In genomic region chr3:149909923-149910322, GRCh38 we compare ENCODE assay signal across 23 cellular contexts.
"Had no signal": no experiment of that assay in that cellular context is flagged by ENCODE, and none has a peak within 500 bp of the region (broad histone marks: within the 10 kb centered on the region; RNA-seq: fewer than 3 reads in every experiment).

No MANE protein-coding gene starts in this region.

- H3K4me1 Mint-ChIP-seq: stimulated activated naive B cell treated with anti-CD40 and anti-IgM and Interleukin-4, amounts not matched to agents 10 μg/mL and 1 μg/mL and 100 μg/mL, for 72 hours had no signal

- H3K4me3 Mint-ChIP-seq: activated T-cell treated with anti-CD3 and anti-CD28 coated beads, Interleukin-2, amount 50 U/mL, for 72 hours; mesothelial cell of epicardium; naive B cell; neural crest cell; stimulated activated naive B cell treated with anti-CD40 and anti-IgM and Interleukin-4, amounts not matched to agents 10 μg/mL and 1 μg/mL and 100 μg/mL, for 72 hours had no signal

- DNase-seq: activated CD4-positive, alpha-beta T cell treated with anti-CD3 and anti-CD28 coated beads for 4 hours; activated CD4-positive, alpha-beta T cell treated with anti-CD3 and anti-CD28 coated beads, Interleukin-2, amount 50 U/mL, for 4 hours; activated naive CD4-positive, alpha-beta T cell; activated T-cell treated with anti-CD3 and anti-CD28 coated beads for 4 hours; activated T-cell treated with anti-CD3 and anti-CD28 coated beads, Interleukin-2, amount 50 U/mL, for 72 hours; anterior cingulate cortex; cortex of kidney; head of caudate nucleus; kidney glomerular epithelial cell; left lung; mammary epithelial cell; naive B cell; posterior cingulate gyrus; stimulated activated CD4-positive, alpha-beta T cell treated with anti-CD3 and anti-CD28 coated beads, Interleukin-15, amount 100 ng/mL, for 24 hours; stimulated activated CD4-positive, alpha-beta T cell treated with anti-CD3 and anti-CD28 coated beads, Interleukin-2, amount 100 ng/mL, for 24 hours; stimulated activated naive B cell treated with anti-CD40 and anti-IgM and Interleukin-4, amounts not matched to agents 10 μg/mL and 1 μg/mL and 100 μg/mL, for 72 hours; stomach; T-helper 1 cell; thyroid gland; upper lobe of right lung had no signal

- H3K27ac Mint-ChIP-seq: activated naive CD4-positive, alpha-beta T cell treated with anti-CD3 and anti-CD28 coated beads, Interleukin-2, amount 50 U/mL, for 72 hours; activated T-cell treated with anti-CD3 and anti-CD28 coated beads, Interleukin-2, amount 50 U/mL, for 72 hours; mesothelial cell of epicardium; stimulated activated naive B cell treated with anti-CD40 and anti-IgM and Interleukin-4, amounts not matched to agents 10 μg/mL and 1 μg/mL and 100 μg/mL, for 72 hours had no signal

- H3K27me3 ChIP-seq: left lung, stomach, thyroid gland, upper lobe of right lung had no signal

- H3K4me3 ChIP-seq: left lung, stomach, thyroid gland, upper lobe of right lung had no signal

- H3K27ac ChIP-seq: left lung, stomach, thyroid gland, upper lobe of right lung had no signal

- H3K27me3 Mint-ChIP-seq: naive B cell; stimulated activated naive B cell treated with anti-CD40 and anti-IgM and Interleukin-4, amounts not matched to agents 10 μg/mL and 1 μg/mL and 100 μg/mL, for 72 hours had no signal

- H3K9me3 ChIP-seq: left lung, stomach, thyroid gland, upper lobe of right lung had no signal

- H3K9me3 Mint-ChIP-seq: activated naive CD4-positive, alpha-beta T cell treated with anti-CD3 and anti-CD28 coated beads, Interleukin-2, amount 50 U/mL, for 72 hours; activated T-cell treated with anti-CD3 and anti-CD28 coated beads, Interleukin-2, amount 50 U/mL, for 72 hours; naive B cell; neural crest cell; stimulated activated naive B cell treated with anti-CD40 and anti-IgM and Interleukin-4, amounts not matched to agents 10 μg/mL and 1 μg/mL and 100 μg/mL, for 72 hours had no signal

- H3K36me3 ChIP-seq: thyroid gland had no signal

- H3K4me1 ChIP-seq: left lung, thyroid gland, upper lobe of right lung had no signal
